In genomic region chr11:123381817-123382554, GRCh38 we compare ENCODE assay signal across 9 cellular contexts. TPM values are rescaled to one million over a fixed set of nuclear protein-coding genes. Genes with fewer than 3 reads are reported as not detected.
DNase-seq lines count a peak whose midpoint lies in the region; ATAC-seq, FAIRE-seq and TF ChIP-seq lines count a peak whose summit lies in the region.
"Had no signal": no experiment of that assay in that cellular context is flagged by ENCODE, and none has a peak within 500 bp of the region (broad histone marks: within the 10 kb centered on the region; RNA-seq: fewer than 3 reads in every experiment).

No MANE protein-coding gene starts in this region.

- H3K36me3 ChIP-seq in GM12878 (ENCODE audit: control insufficient read depth in 2 of 2, insufficient read depth in 2 of 2, low read length in 1 of 2) (no peaks in the 10 kb centered on the region), suprapubic skin (no peaks in the 10 kb centered on the region)
- H3K36me3 ChIP-seq: breast epithelium had no signal

- RAD21 ChIA-PET in GM12878 (lab: Charles Lee; ENCODE audit: unreplicated experiment), result interaction anchor here (0.9 to 5.3 kb wide), 13 partner anchors 8 to 102 kb away, joined by 3 to 60 read pairs (median 5); no protein-coding TSS in a partner anchor

- CTCF ChIA-PET in GM12878 (lab: Yijun Ruan, JAX), result interaction anchor here (0.9 to 6.8 kb wide), 12 partner anchors 9 to 97 kb away, joined by 3 to 76 read pairs (median 4); no protein-coding TSS in a partner anchor

- SMC1A ChIA-PET in GM12878 (lab: Charles Lee; ENCODE audit: uncharacterized antibody, unreplicated experiment), result interaction anchor here (0.7 to 15.3 kb wide), 16 partner anchors 9 to 318 kb away, joined by 3 to 157 read pairs (median 4); no protein-coding TSS in a partner anchor

- FAIRE-seq in GM12878 (lab: Jason Lieb, UNC), result no peak

- peaks cover 20% of the 10 kb centered on the region for H3K79me2 ChIP-seq in GM12878 (ENCODE audit: control insufficient read depth, insufficient read depth, low read length)

- POLR2A ChIA-PET in GM12878 (lab: Charles Lee), result interaction anchor here (0.8 to 1.9 kb wide), 7 partner anchors 9 to 314 kb away, joined by 3 to 9 read pairs (median 4); no protein-coding TSS in a partner anchor

- H3K4me1 ChIP-seq in GM12878 (ENCODE audit: control insufficient read depth, insufficient read depth, low read length) (peaks cover 51% of the 10 kb centered on the region), suprapubic skin (no peaks in the 10 kb centered on the region)
- H3K4me1 ChIP-seq: breast epithelium had no signal

- intact Hi-C loops in GM12878 (cut with micrococcal nuclease; ENCODE audit: unreplicated experiment), result loop anchor here (1.0 kb wide), 2 partner anchors 25 to 79 kb away; no protein-coding TSS in a partner anchor

- no TSS peak for BruUV-seq in GM12878 (replicated peaks; lab: Mats Ljungman, UMichigan)

- 1% methylated on average over 4 of the region's 4 CpGs for WGBS in GM12878 (ENCODE audit: insufficient coverage, insufficient replicate concordance, low lambda C conversion rate, missing lambda C conversion rate)
- WGBS in suprapubic skin, result 78% methylated on average over 4 of the region's 4 CpGs

- DNase-seq in GM12878 (ENCODE audit: low read depth, low spot score) (peak; percentile 92), MV-4-11 (lab: John Stamatoyannopoulos, UW) (no peak), DMS114 treated with DMSO at 0.1 percent for 48 hours (lab: John Stamatoyannopoulos, UW; ENCODE audit: unreplicated experiment) (no peak), suprapubic skin (ENCODE audit: low spot score in 2 of 2) (no peak)
- DNase-seq in effector CD4-positive, alpha-beta T cell, result no peak

- TF ChIP-seq EP300 in GM12878 (IDR thresholded peaks at IDR 0.05; ENCODE audit: borderline replicate concordance in 1 of 2, control insufficient read depth in 1 of 2, low read depth in 2 of 2, low read length in 2 of 2) (peak; percentile 44 to 68; a peak in 2 of 4 replicates), suprapubic skin (IDR thresholded peaks at IDR 0.05) (no peak)

- H3K27ac ChIP-seq in GM12878 (ENCODE audit: control insufficient read depth, insufficient read depth), result peak overlapping the region; percentile 98
- no peak overlapping the region for H3K27ac ChIP-seq in suprapubic skin
- H3K27ac ChIP-seq: breast epithelium had no signal

- no peak overlapping the region for H2AFZ ChIP-seq in GM12878 (ENCODE audit: control insufficient read depth, low read depth, low read length)

- TF ChIP-seq CTCF in GM12878 (IDR thresholded peaks at IDR 0.05 in 2 of 3, conservative IDR thresholded peaks at IDR 0.05 in 1 of 3; ENCODE audit: control insufficient read depth in 2 of 3, extremely low read depth in 1 of 3, insufficient read depth in 1 of 3, low read depth in 3 of 3, low read length in 3 of 3) (no peak), suprapubic skin (IDR thresholded peaks at IDR 0.05) (no peak)

- TF ChIP-seq RAD21 in GM12878 (IDR thresholded peaks at IDR 0.05; ENCODE audit: insufficient read depth, low read depth, low read length), result no peak

- H3K4me2 ChIP-seq in GM12878 (ENCODE audit: control insufficient read depth, insufficient read depth), result peak overlapping the region; percentile 72

- H3K9me3 ChIP-seq in GM12878 (replicated peaks; ENCODE audit: control insufficient read depth, insufficient read depth, low read length), result no peaks in the 10 kb centered on the region
- no peaks in the 10 kb centered on the region for H3K9me3 ChIP-seq in suprapubic skin
- H3K9me3 ChIP-seq: breast epithelium had no signal

- H3K4me3 ChIP-seq in GM12878 (peak overlapping the region; percentile 10; the same call in 1 of the 2 replicates), suprapubic skin (no peak overlapping the region)
- H3K4me3 ChIP-seq: breast epithelium had no signal

- ATAC-seq in GM18498 (IDR thresholded peaks at IDR 0.05; ENCODE audit: unreplicated experiment) (peak; percentile 75), GM21423 (IDR thresholded peaks at IDR 0.05; ENCODE audit: unreplicated experiment) (peak; percentile 85), HG03378 (IDR thresholded peaks at IDR 0.05; ENCODE audit: unreplicated experiment) (peak; percentile 77), GM12878 (peak; percentile 91)

- no peak for TF ChIP-seq POLR2A in GM12878 (IDR thresholded peaks at IDR 0.05; ENCODE audit: low read depth, low read length)
- no peak for TF ChIP-seq POLR2A in suprapubic skin (IDR thresholded peaks at IDR 0.05)

- in situ Hi-C loops in GM12878 (cut with MboI), result no loop called here

- H4K20me1 ChIP-seq in GM12878 (ENCODE audit: control insufficient read depth, insufficient read depth), result no peaks in the 10 kb centered on the region

- H3K27me3 ChIP-seq in GM12878 (replicated peaks in 1 of 2; ENCODE audit: control insufficient read depth in 2 of 2, insufficient read depth in 2 of 2, low read length in 1 of 2), result no peaks in the 10 kb centered on the region
- H3K27me3 ChIP-seq in suprapubic skin, result peaks cover 8% of the 10 kb centered on the region
- H3K27me3 ChIP-seq: breast epithelium had no signal

- H3K9ac ChIP-seq in GM12878 (ENCODE audit: control insufficient read depth, insufficient read depth, low read length), result peak overlapping the region; percentile 72

TF ChIP-seq in GM12878, 131 proteins besides CTCF, POLR2A, EP300 and RAD21 (continues in another document):
- TF ChIP-seq PKNOX1 (IDR thresholded peaks at IDR 0.05), result no peak
- TF ChIP-seq MYC (IDR thresholded peaks at IDR 0.05; ENCODE audit: insufficient read depth, insufficient read length, insufficient replicate concordance, low read length, severe bottlenecking), result no peak
- TF ChIP-seq EZH2 (IDR thresholded peaks at IDR 0.05; ENCODE audit: borderline replicate concordance, control insufficient read depth, low read depth, low read length), result no peak
- peak; percentile 48 for TF ChIP-seq SP1 (IDR thresholded peaks at IDR 0.05; ENCODE audit: low read depth, low read length)
- TF ChIP-seq SMAD5 (IDR thresholded peaks at IDR 0.05; ENCODE audit: low read depth), result no peak
- 0 out of 2 replicates have a peak, but pooled peaks have one; percentile 18 for TF ChIP-seq TAF1 (IDR thresholded peaks at IDR 0.05; ENCODE audit: borderline replicate concordance, low read depth, low read length)
- no peak for TF ChIP-seq ZNF592 (IDR thresholded peaks at IDR 0.05)
- peak; percentile 28 for TF ChIP-seq KLF5 (IDR thresholded peaks at IDR 0.05; ENCODE audit: partially characterized antibody)

RNA-seq across cellular contexts. Expression of gene GRAMD1B, which starts 48.1 kb away (rescaled TPM):
- total RNA-seq in GM12878 (2013; cell fraction: nucleolus; rRNA removed), result 194 and 207 TPM in 2 replicates
- total RNA-seq in GM12878 (2014; rRNA removed) (26.4 and 29.9 TPM in 2 replicates), GM12878 (2014; rRNA removed; fragmentation: Illumina TruSeq; extraction: Trizol) (24.4 and 27.5 TPM in 2 replicates), GM12878 (2021) (49.1 and 52.1 TPM in 2 replicates), suprapubic skin (under 1 TPM; 0.08 to 0.64 (median 0.42) TPM)
- 6.3 TPM for polyA plus RNA-seq in GM12878 (2011; ENCODE audit: low read depth)
- polyA plus RNA-seq in GM12878 (2011; rRNA removed) (25.3 and 32.3 TPM in 2 replicates), GM12878 (2014; fragmentation: Illumina TruSeq; extraction: Trizol) (25.7 and 28.2 TPM in 2 replicates), GM12878 (2014; fragmentation: Nextera tagmentation; extraction: Ambion mirVana) (1 to 10 TPM; 1.9 to 3.5 TPM), GM12878 (2014; rRNA removed) (35.7 and 37.5 TPM in 2 replicates), GM12878 (2016; fragmentation: Nextera tagmentation; extraction: Ambion mirVana) (10 to 100 TPM; 12.6 to 13.3 TPM)
- polyA plus RNA-seq in GM12878 (2011; cell fraction: cytosol; rRNA removed), result 30.8 and 36.7 TPM in 2 replicates
- polyA plus RNA-seq in GM12878 (2011; cell fraction: nucleus; rRNA removed), result 84.2 and 87.2 TPM in 2 replicates
- polyA plus RNA-seq in GM12878 (2012), result 11.4 and 11.5 TPM in 2 replicates
- polyA minus RNA-seq in GM12878 (2011; rRNA and poly(A)+ RNA removed), result 46.2 and 52.8 TPM in 2 replicates
- polyA minus RNA-seq in GM12878 (2011; cell fraction: cytosol; rRNA and poly(A)+ RNA removed), result 19.5 and 22.4 TPM in 2 replicates
- polyA minus RNA-seq in GM12878 (2011; cell fraction: nucleus; rRNA and poly(A)+ RNA removed), result 33.9 and 57.1 TPM in 2 replicates

Comparison
In these comparisons a context has a peak if more than half of its experiments do, and no peak if none do; other contexts are left out.
1. RNA of gene GRAMD1B, which starts 48.1 kb away (total RNA-seq): 24.4 to 207 TPM in GM12878; 0.08 to 0.64 TPM in suprapubic skin; every median in the first group is over 10 times any median in the second.
2. Peak in every context shown above with its lines, with median percentiles within 50 percentile points of each other: ATAC-seq.